ENCODE assay signal across 24 cellular contexts in genomic region chr3:118828351-118828750, GRCh38.
"Had no signal": no experiment of that assay in that cellular context is flagged by ENCODE, and none has a peak within 500 bp of the region (broad histone marks: within the 10 kb centered on the region; RNA-seq: fewer than 3 reads in every experiment).

No MANE protein-coding gene starts in this region.

- H3K27me3 Mint-ChIP-seq: dendritic cell treated with granulocyte-macrophage colony-stimulating factor and Interleukin-4, amounts not matched to agents 40 ng/mL and 50 ng/mL, for 4 days had no signal

- H3K4me1 ChIP-seq: colonic mucosa, esophagus squamous epithelium, foreskin keratinocyte, gastrocnemius medialis, gastroesophageal sphincter, heart left ventricle, heart right ventricle had no signal

- H3K4me3 Mint-ChIP-seq: dendritic cell treated with granulocyte-macrophage colony-stimulating factor and Interleukin-4, amounts not matched to agents 40 ng/mL and 50 ng/mL, for 4 days; effector memory CD8-positive, alpha-beta T cell; endodermal cell had no signal

- H3K27me3 ChIP-seq: colonic mucosa, esophagus squamous epithelium, foreskin keratinocyte, gastrocnemius medialis, gastroesophageal sphincter had no signal

- H3K9me3 ChIP-seq: colonic mucosa, esophagus squamous epithelium, gastrocnemius medialis, gastroesophageal sphincter, heart left ventricle, heart right ventricle had no signal

- H3K4me1 Mint-ChIP-seq: endodermal cell had no signal

- ATAC-seq: effector memory CD8-positive, alpha-beta T cell; esophagus mucosa; foreskin keratinocyte; gastrocnemius medialis; heart left ventricle; heart right ventricle had no signal

- H3K9me3 Mint-ChIP-seq: dendritic cell treated with granulocyte-macrophage colony-stimulating factor and Interleukin-4, amounts not matched to agents 40 ng/mL and 50 ng/mL, for 4 days; effector memory CD8-positive, alpha-beta T cell; endodermal cell had no signal

- H3K36me3 ChIP-seq: colonic mucosa, esophagus squamous epithelium, gastrocnemius medialis, gastroesophageal sphincter, heart left ventricle, heart right ventricle had no signal

- DNase-seq: colonic mucosa; cortex of kidney; dermis blood vessel endothelial cell; dorsolateral prefrontal cortex; effector CD4-positive, alpha-beta T cell; effector CD8-positive, alpha-beta T cell; effector memory CD4-positive, alpha-beta T cell; effector memory CD8-positive, alpha-beta T cell; endodermal cell; erythroblast; esophagus squamous epithelium; foreskin fibroblast; foreskin keratinocyte; foreskin melanocyte; gastrocnemius medialis; glutamatergic neuron; head of caudate nucleus; heart left ventricle; heart right ventricle had no signal

- H3K27ac Mint-ChIP-seq: dendritic cell treated with granulocyte-macrophage colony-stimulating factor and Interleukin-4, amounts not matched to agents 40 ng/mL and 50 ng/mL, for 4 days; effector memory CD8-positive, alpha-beta T cell; endodermal cell had no signal

- H3K27ac ChIP-seq: colonic mucosa, coronary artery, dorsolateral prefrontal cortex, epithelial cell of prostate, esophagus squamous epithelium, foreskin keratinocyte, gastrocnemius medialis, gastroesophageal sphincter, heart left ventricle, heart right ventricle had no signal

- H3K4me3 ChIP-seq: colonic mucosa, coronary artery, dorsolateral prefrontal cortex, esophagus squamous epithelium, gastrocnemius medialis, gastroesophageal sphincter, heart left ventricle, heart right ventricle had no signal
